Comparison of ENCODE assay signal across 1 cellular context in the genomic region with DNA sequence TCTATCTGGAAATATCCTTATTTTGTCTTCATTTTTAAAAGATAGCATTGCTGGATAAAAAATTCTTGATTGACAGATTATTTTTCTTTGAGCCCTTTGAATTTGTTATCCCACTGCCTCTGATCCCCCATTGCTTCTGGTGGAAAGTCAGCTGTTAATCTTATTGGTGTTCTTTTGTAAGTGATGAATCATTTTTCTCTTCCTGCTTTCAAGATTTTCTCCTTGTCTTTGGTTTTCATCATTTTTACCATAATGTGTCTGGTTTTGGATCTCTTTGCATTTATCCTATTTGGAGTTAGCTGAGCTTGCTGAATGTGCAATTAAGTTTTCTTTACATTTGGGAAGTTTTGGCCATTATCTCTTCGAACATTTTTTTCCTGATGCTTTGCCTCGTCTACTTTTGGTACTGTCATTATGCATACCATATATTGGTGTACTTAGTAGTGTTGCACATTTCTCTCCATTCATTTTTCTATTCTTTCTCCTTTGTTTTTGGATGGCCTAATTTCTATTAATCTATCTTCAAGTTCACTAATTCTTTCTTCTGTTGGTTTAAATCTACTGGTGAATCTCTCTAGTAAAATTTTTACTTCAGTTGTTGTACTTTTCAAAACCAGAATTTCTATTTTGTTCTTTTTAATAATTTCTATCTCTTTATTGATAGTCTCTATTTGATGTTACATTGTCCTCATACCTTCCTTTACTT.
TF ChIP-seq lines count a peak whose summit lies in the region.

No MANE protein-coding gene starts in this region.

TF ChIP-seq in HEK293T, 16 proteins besides CTCF, POLR2A, EP300 and RAD21 (continued from another document):
- TF ChIP-seq, protein P1, sequence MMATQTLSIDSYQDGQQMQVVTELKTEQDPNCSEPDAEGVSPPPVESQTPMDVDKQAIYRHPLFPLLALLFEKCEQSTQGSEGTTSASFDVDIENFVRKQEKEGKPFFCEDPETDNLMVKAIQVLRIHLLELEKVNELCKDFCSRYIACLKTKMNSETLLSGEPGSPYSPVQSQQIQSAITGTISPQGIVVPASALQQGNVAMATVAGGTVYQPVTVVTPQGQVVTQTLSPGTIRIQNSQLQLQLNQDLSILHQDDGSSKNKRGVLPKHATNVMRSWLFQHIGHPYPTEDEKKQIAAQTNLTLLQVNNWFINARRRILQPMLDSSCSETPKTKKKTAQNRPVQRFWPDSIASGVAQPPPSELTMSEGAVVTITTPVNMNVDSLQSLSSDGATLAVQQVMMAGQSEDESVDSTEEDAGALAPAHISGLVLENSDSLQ (IDR thresholded peaks at IDR 0.05), result peak; percentile 22; the same call in 1 of the 2 replicates
